10 cellular contexts compared by ENCODE assay signal in the genomic region with DNA sequence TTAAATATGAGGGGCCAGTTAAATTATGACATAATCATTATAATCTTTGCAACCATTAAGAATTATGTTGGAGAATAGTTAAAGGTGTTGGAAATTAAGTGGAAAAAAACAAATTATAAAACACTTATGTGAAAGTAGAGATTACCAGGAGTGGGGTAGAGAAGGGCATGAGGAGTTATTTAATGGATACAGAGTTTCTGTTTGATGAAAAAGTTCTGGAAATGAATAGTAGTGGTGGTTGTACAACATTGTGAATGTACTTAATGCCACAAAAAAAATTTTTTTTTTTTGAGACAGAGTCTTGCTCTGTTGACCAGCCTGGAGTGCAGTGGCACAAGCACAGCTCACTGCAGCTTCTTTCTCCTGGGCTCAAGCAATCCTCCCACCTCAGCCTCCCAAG.
"Had no signal": no experiment of that assay in that cellular context is flagged by ENCODE, and none has a peak within 500 bp of the region (broad histone marks: within the 10 kb centered on the region; RNA-seq: fewer than 3 reads in every experiment).

No MANE protein-coding gene starts in this region.

- H3K4me2 ChIP-seq: GM23338, KMS-11 had no signal

- H3K27ac Mint-ChIP-seq: GM23338, H9, HFFc6 had no signal

- H3K4me1 Mint-ChIP-seq: GM23338, H9 had no signal

- H2AFZ ChIP-seq: GM23338 had no signal

- FAIRE-seq: H1, H54 had no signal

- DNase-seq: H9, HCEC 1CT, HFFc6, IMR-90, KBM-7 had no signal

- H3K27ac ChIP-seq: HL-60, KMS-11 had no signal

- H3K9ac ChIP-seq: KMS-11 had no signal

- H3K9me3 Mint-ChIP-seq: GM23338, H9, HFFc6 had no signal

- ATAC-seq: GM23338 had no signal

- H3K4me3 ChIP-seq: GM23338 had no signal

- H3K4me3 Mint-ChIP-seq: GM23338, H9, HFFc6 had no signal
